Comparison of ENCODE assay signal across 2 cellular contexts in genomic region chr1:40096646-40096976, GRCh38.
A peak's percentile ranks its signal among the peaks of the same experiment; 100 is the strongest.
TF ChIP-seq lines count a peak whose summit lies in the region.

No MANE protein-coding gene starts in this region.

TF ChIP-seq in K562, 482 proteins besides CTCF, POLR2A, EP300 and RAD21 (continued from another document and continues in another):
- TF ChIP-seq TSHZ1 (CRISPR knock-in tag; IDR thresholded peaks at IDR 0.05), result no peak
- no peak for TF ChIP-seq CREBBP (IDR thresholded peaks at IDR 0.05; ENCODE audit: low read depth, low read length)
- TF ChIP-seq HLTF (IDR thresholded peaks at IDR 0.05), result no peak
- TF ChIP-seq ARNT (IDR thresholded peaks at IDR 0.05), result peak in 1 of 2 experiments; percentile 85; a peak in 2 of 4 replicates
- no peak for TF ChIP-seq CEBPB (tag; IDR thresholded peaks at IDR 0.05)
- TF ChIP-seq U2AF2 (optimal IDR thresholded peaks at IDR 0.05; ENCODE audit: low read depth, low read length), result no peak
- 0 out of 4 replicates have a peak, but pooled peaks of 1 of the 2 experiments have one; percentile 10 for TF ChIP-seq KDM1A (IDR thresholded peaks at IDR 0.05)
- TF ChIP-seq HMGXB4 (CRISPR knock-in tag; IDR thresholded peaks at IDR 0.05), result no peak
- TF ChIP-seq KHSRP (IDR thresholded peaks at IDR 0.05), result no peak
- no peak for TF ChIP-seq ZNF347 (CRISPR knock-in tag; IDR thresholded peaks at IDR 0.05; ENCODE audit: low read depth)
- no peak for TF ChIP-seq TARDBP (IDR thresholded peaks at IDR 0.05)
- no peak for TF ChIP-seq ZNF57 (CRISPR knock-in tag; IDR thresholded peaks at IDR 0.05)
- TF ChIP-seq SAFB (IDR thresholded peaks at IDR 0.05; ENCODE audit: borderline replicate concordance, low read depth, low read length), result no peak
- no peak for TF ChIP-seq ZNF764 (CRISPR knock-in tag; IDR thresholded peaks at IDR 0.05; ENCODE audit: low read depth)
- TF ChIP-seq ZNF12 (CRISPR knock-in tag; IDR thresholded peaks at IDR 0.05), result no peak
- TF ChIP-seq MEF2D (tag; conservative IDR thresholded peaks at IDR 0.05; ENCODE audit: low read depth), result no peak
- TF ChIP-seq THAP12 (CRISPR knock-in tag; IDR thresholded peaks at IDR 0.05), result no peak
- TF ChIP-seq CHAMP1 (IDR thresholded peaks at IDR 0.05), result no peak
- TF ChIP-seq CBX3 (IDR thresholded peaks at IDR 0.05; ENCODE audit: borderline replicate concordance in 1 of 2, low read length in 2 of 2), result no peak
- TF ChIP-seq USF2 (CRISPR knock-in tag; IDR thresholded peaks at IDR 0.05), result no peak

TF ChIP-seq in liver, 16 proteins besides CTCF, POLR2A, EP300 and RAD21 (continued from another document):
- TF ChIP-seq MAX (IDR thresholded peaks at IDR 0.05), result no peak
